1 cellular context compared by ENCODE assay signal in genomic region chr10:96043157-96043894, GRCh38.
TF ChIP-seq lines count a peak whose summit lies in the region.

Gene CCNJ, plus strand, starts transcription at chr10:96043583. Its CDS starts 811 bp downstream, at chr10:96044394.

TF ChIP-seq in HepG2, 621 proteins besides CTCF, POLR2A, EP300 and RAD21 (continued from another document and continues in another):
- TF ChIP-seq MED8 (CRISPR knock-in tag; IDR thresholded peaks at IDR 0.05; ENCODE audit: insufficient replicate concordance) (peak; percentile 78), YEATS2 (CRISPR knock-in tag; IDR thresholded peaks at IDR 0.05; ENCODE audit: borderline replicate concordance) (peak; percentile 57; the same call in 1 of the 2 replicates), SIX1 (CRISPR knock-in tag; IDR thresholded peaks at IDR 0.05; ENCODE audit: borderline replicate concordance) (no peak), ZIK1 (CRISPR knock-in tag; IDR thresholded peaks at IDR 0.05; ENCODE audit: borderline replicate concordance, low read depth) (peak; percentile 87), GMEB1 (CRISPR knock-in tag; IDR thresholded peaks at IDR 0.05; ENCODE audit: borderline replicate concordance) (peak; percentile 22; the same call in 1 of the 2 replicates), CHD2 (IDR thresholded peaks at IDR 0.05; ENCODE audit: low read depth, low read length) (peak; percentile 97), PAX8 (CRISPR knock-in tag; IDR thresholded peaks at IDR 0.05; ENCODE audit: borderline replicate concordance) (peak; percentile 93; the same call in 1 of the 2 replicates), CSRNP2 (CRISPR knock-in tag; conservative IDR thresholded peaks at IDR 0.05; ENCODE audit: low read depth) (no peak; the same call in 1 of the 2 replicates), E2F5 (CRISPR knock-in tag; conservative IDR thresholded peaks at IDR 0.05) (peak; percentile 74; the same call in 1 of the 2 replicates), CCAR2 (optimal IDR thresholded peaks at IDR 0.05; ENCODE audit: low read depth, low read length) (no peak), SOX13 (IDR thresholded peaks at IDR 0.05) (no peak), SOX13 (CRISPR knock-in tag; conservative IDR thresholded peaks at IDR 0.05 in 1 of 2, IDR thresholded peaks at IDR 0.05 in 1 of 2) (peak in 1 of 2 experiments; percentile 38; a peak in 1 of 4 replicates), ZNF747 (CRISPR knock-in tag; IDR thresholded peaks at IDR 0.05; ENCODE audit: borderline replicate concordance) (no peak), HNRNPL (IDR thresholded peaks at IDR 0.05; ENCODE audit: low read depth, low read length) (no peak), KAT7 (CRISPR knock-in tag; IDR thresholded peaks at IDR 0.05; ENCODE audit: borderline replicate concordance) (peak; percentile 43; the same call in 1 of the 2 replicates), ZFX (CRISPR knock-in tag; IDR thresholded peaks at IDR 0.05; ENCODE audit: low read depth) (peak; percentile 97), HMG20A (CRISPR knock-in tag; IDR thresholded peaks at IDR 0.05; ENCODE audit: borderline replicate concordance) (no peak), CBFB (CRISPR knock-in tag; IDR thresholded peaks at IDR 0.05) (no peak; the same call in 1 of the 2 replicates), SETDB1 (CRISPR knock-in tag; IDR thresholded peaks at IDR 0.05; ENCODE audit: borderline replicate concordance) (no peak), HCFC1 (IDR thresholded peaks at IDR 0.05; ENCODE audit: low read depth, low read length) (peak; percentile 39; the same call in 1 of the 2 replicates), ZNF124 (CRISPR knock-in tag; IDR thresholded peaks at IDR 0.05) (no peak), ZNF639 (CRISPR knock-in tag; conservative IDR thresholded peaks at IDR 0.05) (peak; percentile 81), ZFY (CRISPR knock-in tag; IDR thresholded peaks at IDR 0.05) (peak; percentile 96), ZNF576 (CRISPR knock-in tag; IDR thresholded peaks at IDR 0.05) (peak; percentile 18; the same call in 1 of the 2 replicates), ZNF615 (CRISPR knock-in tag; IDR thresholded peaks at IDR 0.05; ENCODE audit: borderline replicate concordance) (no peak), ELF3 (CRISPR knock-in tag; IDR thresholded peaks at IDR 0.05) (peak; percentile 68; the same call in 1 of the 2 replicates), MED1 (CRISPR knock-in tag; IDR thresholded peaks at IDR 0.05) (peak; percentile 72), CENPBD1 (CRISPR knock-in tag; IDR thresholded peaks at IDR 0.05; ENCODE audit: borderline replicate concordance, low read depth) (no peak), ETV5 (CRISPR knock-in tag; IDR thresholded peaks at IDR 0.05; ENCODE audit: borderline replicate concordance) (no peak), ZNF207 (IDR thresholded peaks at IDR 0.05; ENCODE audit: borderline replicate concordance) (no peak), DZIP1 (CRISPR knock-in tag; IDR thresholded peaks at IDR 0.05) (peak; percentile 93; the same call in 1 of the 2 replicates), NFKBIZ (CRISPR knock-in tag; IDR thresholded peaks at IDR 0.05) (no peak), MED13 (CRISPR knock-in tag; IDR thresholded peaks at IDR 0.05) (no peak), ZNF749 (CRISPR knock-in tag; IDR thresholded peaks at IDR 0.05; ENCODE audit: borderline replicate concordance) (peak; percentile 87; the same call in 1 of the 2 replicates), ZNF296 (CRISPR knock-in tag; conservative IDR thresholded peaks at IDR 0.05) (no peak)
- TF ChIP-seq, protein P1, sequence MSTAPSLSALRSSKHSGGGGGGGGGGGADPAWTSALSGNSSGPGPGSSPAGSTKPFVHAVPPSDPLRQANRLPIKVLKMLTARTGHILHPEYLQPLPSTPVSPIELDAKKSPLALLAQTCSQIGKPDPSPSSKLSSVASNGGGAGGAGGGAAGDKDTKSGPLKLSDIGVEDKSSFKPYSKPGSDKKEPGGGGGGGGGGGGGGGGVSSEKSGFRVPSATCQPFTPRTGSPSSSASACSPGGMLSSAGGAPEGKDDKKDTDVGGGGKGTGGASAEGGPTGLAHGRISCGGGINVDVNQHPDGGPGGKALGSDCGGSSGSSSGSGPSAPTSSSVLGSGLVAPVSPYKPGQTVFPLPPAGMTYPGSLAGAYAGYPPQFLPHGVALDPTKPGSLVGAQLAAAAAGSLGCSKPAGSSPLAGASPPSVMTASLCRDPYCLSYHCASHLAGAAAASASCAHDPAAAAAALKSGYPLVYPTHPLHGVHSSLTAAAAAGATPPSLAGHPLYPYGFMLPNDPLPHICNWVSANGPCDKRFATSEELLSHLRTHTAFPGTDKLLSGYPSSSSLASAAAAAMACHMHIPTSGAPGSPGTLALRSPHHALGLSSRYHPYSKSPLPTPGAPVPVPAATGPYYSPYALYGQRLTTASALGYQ (CRISPR knock-in tag; IDR thresholded peaks at IDR 0.05): peak; percentile 69
- TF ChIP-seq, protein P2, sequence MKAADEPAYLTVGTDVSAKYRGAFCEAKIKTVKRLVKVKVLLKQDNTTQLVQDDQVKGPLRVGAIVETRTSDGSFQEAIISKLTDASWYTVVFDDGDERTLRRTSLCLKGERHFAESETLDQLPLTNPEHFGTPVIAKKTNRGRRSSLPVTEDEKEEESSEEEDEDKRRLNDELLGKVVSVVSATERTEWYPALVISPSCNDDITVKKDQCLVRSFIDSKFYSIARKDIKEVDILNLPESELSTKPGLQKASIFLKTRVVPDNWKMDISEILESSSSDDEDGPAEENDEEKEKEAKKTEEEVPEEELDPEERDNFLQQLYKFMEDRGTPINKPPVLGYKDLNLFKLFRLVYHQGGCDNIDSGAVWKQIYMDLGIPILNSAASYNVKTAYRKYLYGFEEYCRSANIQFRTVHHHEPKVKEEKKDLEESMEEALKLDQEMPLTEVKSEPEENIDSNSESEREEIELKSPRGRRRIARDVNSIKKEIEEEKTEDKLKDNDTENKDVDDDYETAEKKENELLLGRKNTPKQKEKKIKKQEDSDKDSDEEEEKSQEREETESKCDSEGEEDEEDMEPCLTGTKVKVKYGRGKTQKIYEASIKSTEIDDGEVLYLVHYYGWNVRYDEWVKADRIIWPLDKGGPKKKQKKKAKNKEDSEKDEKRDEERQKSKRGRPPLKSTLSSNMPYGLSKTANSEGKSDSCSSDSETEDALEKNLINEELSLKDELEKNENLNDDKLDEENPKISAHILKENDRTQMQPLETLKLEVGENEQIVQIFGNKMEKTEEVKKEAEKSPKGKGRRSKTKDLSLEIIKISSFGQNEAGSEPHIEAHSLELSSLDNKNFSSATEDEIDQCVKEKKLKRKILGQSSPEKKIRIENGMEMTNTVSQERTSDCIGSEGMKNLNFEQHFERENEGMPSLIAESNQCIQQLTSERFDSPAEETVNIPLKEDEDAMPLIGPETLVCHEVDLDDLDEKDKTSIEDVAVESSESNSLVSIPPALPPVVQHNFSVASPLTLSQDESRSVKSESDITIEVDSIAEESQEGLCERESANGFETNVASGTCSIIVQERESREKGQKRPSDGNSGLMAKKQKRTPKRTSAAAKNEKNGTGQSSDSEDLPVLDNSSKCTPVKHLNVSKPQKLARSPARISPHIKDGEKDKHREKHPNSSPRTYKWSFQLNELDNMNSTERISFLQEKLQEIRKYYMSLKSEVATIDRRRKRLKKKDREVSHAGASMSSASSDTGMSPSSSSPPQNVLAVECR (CRISPR knock-in tag; IDR thresholded peaks at IDR 0.05; ENCODE audit: borderline replicate concordance): peak; percentile 80
- TF ChIP-seq, protein P3, sequence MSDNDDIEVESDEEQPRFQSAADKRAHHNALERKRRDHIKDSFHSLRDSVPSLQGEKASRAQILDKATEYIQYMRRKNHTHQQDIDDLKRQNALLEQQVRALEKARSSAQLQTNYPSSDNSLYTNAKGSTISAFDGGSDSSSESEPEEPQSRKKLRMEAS (IDR thresholded peaks at IDR 0.05): peak; percentile 98
- TF ChIP-seq, protein P4, sequence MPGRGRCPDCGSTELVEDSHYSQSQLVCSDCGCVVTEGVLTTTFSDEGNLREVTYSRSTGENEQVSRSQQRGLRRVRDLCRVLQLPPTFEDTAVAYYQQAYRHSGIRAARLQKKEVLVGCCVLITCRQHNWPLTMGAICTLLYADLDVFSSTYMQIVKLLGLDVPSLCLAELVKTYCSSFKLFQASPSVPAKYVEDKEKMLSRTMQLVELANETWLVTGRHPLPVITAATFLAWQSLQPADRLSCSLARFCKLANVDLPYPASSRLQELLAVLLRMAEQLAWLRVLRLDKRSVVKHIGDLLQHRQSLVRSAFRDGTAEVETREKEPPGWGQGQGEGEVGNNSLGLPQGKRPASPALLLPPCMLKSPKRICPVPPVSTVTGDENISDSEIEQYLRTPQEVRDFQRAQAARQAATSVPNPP (CRISPR knock-in tag; IDR thresholded peaks at IDR 0.05): peak; percentile 96
- TF ChIP-seq, protein P5, sequence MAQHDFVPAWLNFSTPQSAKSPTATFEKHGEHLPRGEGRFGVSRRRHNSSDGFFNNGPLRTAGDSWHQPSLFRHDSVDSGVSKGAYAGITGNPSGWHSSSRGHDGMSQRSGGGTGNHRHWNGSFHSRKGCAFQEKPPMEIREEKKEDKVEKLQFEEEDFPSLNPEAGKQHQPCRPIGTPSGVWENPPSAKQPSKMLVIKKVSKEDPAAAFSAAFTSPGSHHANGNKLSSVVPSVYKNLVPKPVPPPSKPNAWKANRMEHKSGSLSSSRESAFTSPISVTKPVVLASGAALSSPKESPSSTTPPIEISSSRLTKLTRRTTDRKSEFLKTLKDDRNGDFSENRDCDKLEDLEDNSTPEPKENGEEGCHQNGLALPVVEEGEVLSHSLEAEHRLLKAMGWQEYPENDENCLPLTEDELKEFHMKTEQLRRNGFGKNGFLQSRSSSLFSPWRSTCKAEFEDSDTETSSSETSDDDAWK (CRISPR knock-in tag; IDR thresholded peaks at IDR 0.05): no peak
- TF ChIP-seq, protein P6, sequence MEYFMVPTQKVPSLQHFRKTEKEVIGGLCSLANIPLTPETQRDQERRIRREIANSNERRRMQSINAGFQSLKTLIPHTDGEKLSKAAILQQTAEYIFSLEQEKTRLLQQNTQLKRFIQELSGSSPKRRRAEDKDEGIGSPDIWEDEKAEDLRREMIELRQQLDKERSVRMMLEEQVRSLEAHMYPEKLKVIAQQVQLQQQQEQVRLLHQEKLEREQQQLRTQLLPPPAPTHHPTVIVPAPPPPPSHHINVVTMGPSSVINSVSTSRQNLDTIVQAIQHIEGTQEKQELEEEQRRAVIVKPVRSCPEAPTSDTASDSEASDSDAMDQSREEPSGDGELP (IDR thresholded peaks at IDR 0.05; ENCODE audit: borderline replicate concordance, low read depth): peak; percentile 38; the same call in 1 of the 2 replicates
